Comparison of ENCODE assay signal across 24 cellular contexts in the genomic region with DNA sequence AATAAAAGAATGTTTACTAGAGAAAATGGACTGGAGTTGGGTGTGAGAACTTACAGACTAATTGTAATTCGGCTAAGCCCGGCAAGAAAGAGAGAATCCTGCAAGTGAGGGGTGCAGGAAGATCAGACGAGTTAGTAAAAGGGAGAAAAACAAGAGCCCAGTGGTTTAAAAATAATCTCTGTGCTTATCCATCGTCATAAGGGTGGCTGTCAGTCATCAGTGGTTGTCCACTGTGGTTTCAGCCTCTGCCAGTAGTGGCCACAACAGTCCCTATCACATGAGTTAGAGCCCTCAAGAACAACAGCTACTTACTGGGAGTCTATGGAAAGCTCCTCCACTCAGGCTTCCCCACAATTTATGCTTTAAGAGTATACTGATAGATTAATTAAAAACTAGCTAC.
DNase-seq lines count a peak whose midpoint lies in the region; ATAC-seq, FAIRE-seq and TF ChIP-seq lines count a peak whose summit lies in the region.
"Had no signal": no experiment of that assay in that cellular context is flagged by ENCODE, and none has a peak within 500 bp of the region (broad histone marks: within the 10 kb centered on the region; RNA-seq: fewer than 3 reads in every experiment).

No MANE protein-coding gene starts in this region.

- no peaks in the 10 kb centered on the region for H3K9me3 Mint-ChIP-seq in astrocyte (ENCODE audit: unreplicated experiment)
- H3K9me3 Mint-ChIP-seq: CD4-positive, alpha-beta memory T cell; IgD-negative memory B cell had no signal

- no peak overlapping the region for H2AFZ ChIP-seq in MM.1S (ENCODE audit: low read length)
- no peak overlapping the region for H2AFZ ChIP-seq in astrocyte (ENCODE audit: low read depth, low read length)
- H2AFZ ChIP-seq: GM23248, PC-9 had no signal

- no peak overlapping the region for H3K4me3 Mint-ChIP-seq in astrocyte (ENCODE audit: unreplicated experiment)
- H3K4me3 Mint-ChIP-seq: CD4-positive, alpha-beta memory T cell; IgD-negative memory B cell had no signal

- no peak for TF ChIP-seq POLR2A in sigmoid colon (IDR thresholded peaks at IDR 0.05)

- no peak for FAIRE-seq in astrocyte (lab: Jason Lieb, UNC)
- FAIRE-seq in RCC 7860 (lab: Jason Lieb, UNC): no peak
- FAIRE-seq: A204.1 had no signal

- H3K27ac ChIP-seq in BLaER1 treated with 17β-estradiol and CSF1 and Interleukin-3, amounts not matched to agents 10 nM and 100 nM: no peak overlapping the region
- H3K27ac ChIP-seq in MM.1S (ENCODE audit: low read length): peak overlapping the region; percentile 12; the same call in 1 of the 2 replicates
- H3K27ac ChIP-seq in astrocyte (ENCODE audit: low read depth, low read length): no peak overlapping the region
- no peak overlapping the region for H3K27ac ChIP-seq in sigmoid colon
- H3K27ac ChIP-seq: GM23248, PC-9, SJCRH30 had no signal

- no peak overlapping the region for H3K4me3 ChIP-seq in BLaER1 treated with 17β-estradiol and CSF1 and Interleukin-3, amounts not matched to agents 10 nM and 100 nM
- H3K4me3 ChIP-seq in MM.1S (ENCODE audit: low read length) (no peak overlapping the region), astrocyte (ENCODE audit: insufficient read depth, low read depth, low read length) (no peak overlapping the region), sigmoid colon (no peak overlapping the region)
- H3K4me3 ChIP-seq: GM23248, HAP-1, PC-9, SJCRH30 had no signal

- no peak for ATAC-seq in omental fat pad (ENCODE audit: low FRiP score)

- no peaks in the 10 kb centered on the region for H3K36me3 Mint-ChIP-seq in astrocyte (ENCODE audit: low read depth, unreplicated experiment)
- H3K36me3 Mint-ChIP-seq: CD4-positive, alpha-beta memory T cell had no signal

- H3K4me1 Mint-ChIP-seq in astrocyte (ENCODE audit: low read depth, unreplicated experiment): peaks cover 14% of the 10 kb centered on the region
- H3K4me1 Mint-ChIP-seq: CD4-positive, alpha-beta memory T cell had no signal

- H3K27ac Mint-ChIP-seq in astrocyte (ENCODE audit: unreplicated experiment): no peak overlapping the region
- H3K27ac Mint-ChIP-seq: CD4-positive, alpha-beta memory T cell; IgD-negative memory B cell had no signal

- H3K9me3 ChIP-seq in BLaER1 treated with 17β-estradiol and CSF1 and Interleukin-3, amounts not matched to agents 10 nM and 100 nM (replicated peaks in 1 of 11): peaks cover 0 to 30% (median 6%) of the 10 kb centered on the region in 11 experiments; a peak in 8 of 22 replicates
- no peaks in the 10 kb centered on the region for H3K9me3 ChIP-seq in MM.1S (replicated peaks; ENCODE audit: insufficient read depth, low read length)
- no peaks in the 10 kb centered on the region for H3K9me3 ChIP-seq in astrocyte (ENCODE audit: insufficient read depth, low read depth, low read length)
- no peaks in the 10 kb centered on the region for H3K9me3 ChIP-seq in sigmoid colon
- H3K9me3 ChIP-seq: BE2C, HAP-1, SJCRH30 had no signal

- no peaks in the 10 kb centered on the region for H3F3A ChIP-seq in MM.1S (ENCODE audit: insufficient read depth, low read length)

- H3K27me3 ChIP-seq in BLaER1 treated with 17β-estradiol and CSF1 and Interleukin-3, amounts not matched to agents 10 nM and 100 nM: no peaks in the 10 kb centered on the region
- no peaks in the 10 kb centered on the region for H3K27me3 ChIP-seq in MM.1S (replicated peaks; ENCODE audit: insufficient read depth, low read length)
- no peaks in the 10 kb centered on the region for H3K27me3 ChIP-seq in astrocyte (ENCODE audit: insufficient read depth, low read length)
- H3K27me3 ChIP-seq in sigmoid colon: no peaks in the 10 kb centered on the region
- H3K27me3 ChIP-seq: BE2C, SJCRH30 had no signal

- H4K20me1 ChIP-seq in BLaER1 treated with 17β-estradiol and CSF1 and Interleukin-3, amounts not matched to agents 10 nM and 100 nM: no peaks in the 10 kb centered on the region
- H4K20me1 ChIP-seq in MM.1S (ENCODE audit: insufficient read depth, low read length) (no peaks in the 10 kb centered on the region), astrocyte (ENCODE audit: insufficient read depth, low read length) (no peaks in the 10 kb centered on the region)

- no peak for TF ChIP-seq CTCF in MM.1S (IDR thresholded peaks at IDR 0.05; ENCODE audit: low read length)
- no peak for TF ChIP-seq CTCF in astrocyte (IDR thresholded peaks at IDR 0.05; ENCODE audit: insufficient read depth, low read depth, low read length)
- TF ChIP-seq CTCF in sigmoid colon (IDR thresholded peaks at IDR 0.05): no peak
- no peak for TF ChIP-seq CTCF in omental fat pad (IDR thresholded peaks at IDR 0.05)

- H3K9ac ChIP-seq in BLaER1 treated with 17β-estradiol and CSF1 and Interleukin-3, amounts not matched to agents 10 nM and 100 nM: no peak overlapping the region
- H3K9ac ChIP-seq in MM.1S (ENCODE audit: low read length) (no peak overlapping the region), astrocyte (ENCODE audit: low read length) (no peak overlapping the region)
- H3K9ac ChIP-seq: GM23248 had no signal

- peaks cover 83% of the 10 kb centered on the region for H3K79me2 ChIP-seq in MM.1S (ENCODE audit: low read length)
- no peaks in the 10 kb centered on the region for H3K79me2 ChIP-seq in astrocyte (ENCODE audit: insufficient read depth, low read length)

- WGBS in sigmoid colon, 2 donors: 87 to 90% methylated on average over 4 of the region's 4 CpGs

- H3K9me2 ChIP-seq in MM.1S (replicated peaks; ENCODE audit: insufficient read depth, low read length): no peaks in the 10 kb centered on the region

- intact Hi-C loops in sigmoid colon (cut with DNase I): loop anchor here (10.0 kb wide), 1 partner anchor 94 kb away; no protein-coding TSS in a partner anchor

- TF ChIP-seq EP300 in sigmoid colon (IDR thresholded peaks at IDR 0.05): no peak

- H3K36me3 ChIP-seq in BLaER1 treated with 17β-estradiol and CSF1 and Interleukin-3, amounts not matched to agents 10 nM and 100 nM: no peaks in the 10 kb centered on the region; a peak in 1 of 22 replicates
- H3K36me3 ChIP-seq in MM.1S (replicated peaks; ENCODE audit: insufficient read depth, low read length) (no peaks in the 10 kb centered on the region; the same call in 1 of the 2 replicates), astrocyte (ENCODE audit: insufficient read depth, low read length) (no peaks in the 10 kb centered on the region), sigmoid colon (no peaks in the 10 kb centered on the region)
- H3K36me3 ChIP-seq: BE2C, HAP-1, SJCRH30 had no signal

- peaks cover 2% of the 10 kb centered on the region for H3K27me3 Mint-ChIP-seq in astrocyte (ENCODE audit: low read depth, unreplicated experiment)
- H3K27me3 Mint-ChIP-seq: IgD-negative memory B cell had no signal

- H3K4me2 ChIP-seq in BLaER1 treated with 17β-estradiol and CSF1 and Interleukin-3, amounts not matched to agents 10 nM and 100 nM: peak overlapping the region in 8 of 11 experiments; percentile 13 to 83 (median 21); a peak in 10 of 22 replicates
- 0 out of 2 replicates have a peak overlapping the region, but pooled peaks have one; percentile 26 for H3K4me2 ChIP-seq in MM.1S (ENCODE audit: low read depth, low read length)
- no peak overlapping the region for H3K4me2 ChIP-seq in astrocyte (ENCODE audit: low read length)
- H3K4me2 ChIP-seq: PC-9 had no signal

- DNase-seq in MM.1S (no peak), astrocyte (ENCODE audit: low read depth) (peak; percentile 47), myocyte (ENCODE audit: low read depth) (peak; percentile 89), sigmoid colon (no peak), RCC 7860 (ENCODE audit: low spot score) (no peak), omental fat pad (ENCODE audit: low spot score) (no peak)
- DNase-seq in activated CD4-positive, alpha-beta T cell treated with anti-CD3 and anti-CD28 coated beads for 48 hours: no peak
- DNase-seq: BE2C; Calu3; CD4-positive, alpha-beta memory T cell; GF-D8; GM23248; MV-4-11; NCI-H187; NCI-H2107; NCI-H2227 treated with DMSO at 0.1 percent for 48 hours; NCI-H510A treated with DMSO at 0.1 percent for 48 hours; NCI-H82; PC-9; SJCRH30 had no signal

- H3K4me1 ChIP-seq in BLaER1 treated with 17β-estradiol and CSF1 and Interleukin-3, amounts not matched to agents 10 nM and 100 nM: peaks cover 5 to 71% (median 47%) of the 10 kb centered on the region in 10 experiments; a peak in 18 of 20 replicates
- H3K4me1 ChIP-seq in MM.1S (ENCODE audit: low read length) (peaks cover 8% of the 10 kb centered on the region), astrocyte (ENCODE audit: insufficient read depth, low read length) (no peaks in the 10 kb centered on the region), sigmoid colon (peaks cover 2 to 47% (median 36%) of the 10 kb centered on the region in 4 donors)
- H3K4me1 ChIP-seq: BE2C, HAP-1, SJCRH30 had no signal

Comparison
In these comparisons a context has a peak if more than half of its experiments do, and no peak if none do; other contexts are left out.
1. DNase-seq: peak in astrocyte (single experiment) and myocyte (single experiment); none in MM.1S (single experiment), sigmoid colon (single experiment), RCC 7860 (single experiment), omental fat pad (single experiment) and activated CD4-positive, alpha-beta T cell treated with anti-CD3 and anti-CD28 coated beads for 48 hours (single experiment).